Comparison of ENCODE assay signal across 10 cellular contexts in the genomic region with DNA sequence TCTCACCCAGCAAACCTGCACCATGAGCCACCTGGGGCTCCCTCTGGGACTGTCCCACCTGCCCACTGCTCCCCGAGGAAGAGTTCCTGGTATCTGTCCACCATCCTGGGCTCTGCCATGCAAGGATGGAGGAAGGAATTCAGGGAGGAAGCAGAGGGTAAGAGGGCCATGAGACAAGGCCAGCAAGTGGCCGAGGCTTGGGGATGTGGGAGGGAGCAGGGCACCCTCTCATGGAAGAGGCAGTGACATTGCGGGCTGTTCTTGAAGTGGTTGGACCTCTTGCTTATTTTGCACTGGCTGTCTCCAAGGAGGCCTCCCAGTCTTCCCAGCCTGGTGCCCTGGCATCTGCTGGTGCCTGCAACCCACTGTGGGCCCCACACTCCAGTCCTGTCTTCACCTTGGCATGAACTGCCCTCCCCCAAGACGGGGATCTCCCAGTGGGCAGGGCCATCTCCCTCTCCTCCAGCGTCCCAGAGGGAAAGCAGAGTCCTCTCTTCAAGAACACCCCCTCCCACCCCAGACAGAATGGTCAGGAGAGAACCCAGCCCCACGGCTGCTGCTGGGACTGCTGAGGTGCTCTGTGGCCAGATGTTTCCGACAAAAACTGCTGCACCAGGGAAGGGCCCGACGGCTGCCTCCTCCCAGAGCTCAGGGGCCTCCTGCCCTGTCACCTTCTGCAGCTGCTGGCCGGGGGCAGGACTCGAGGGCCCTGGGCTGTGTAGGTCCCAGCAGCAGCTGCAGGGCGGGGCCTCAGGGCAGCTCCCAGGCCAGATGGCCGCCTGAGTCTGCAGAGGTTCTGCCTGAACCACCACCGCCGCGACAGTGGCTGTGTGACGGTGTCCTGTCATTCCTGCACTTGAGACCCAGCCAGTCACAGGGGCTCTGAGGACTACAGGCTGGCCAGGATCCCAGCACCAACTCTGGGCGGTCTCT. TPM values are rescaled to one million over a fixed set of nuclear protein-coding genes. Genes with fewer than 3 reads are reported as not detected.
DNase-seq lines count a peak whose midpoint lies in the region; ATAC-seq, FAIRE-seq and TF ChIP-seq lines count a peak whose summit lies in the region.
"Had no signal": no experiment of that assay in that cellular context is flagged by ENCODE, and none has a peak within 500 bp of the region (broad histone marks: within the 10 kb centered on the region; RNA-seq: fewer than 3 reads in every experiment).

No MANE protein-coding gene starts in this region.

- ATAC-seq in GM21737 (IDR thresholded peaks at IDR 0.05; ENCODE audit: unreplicated experiment) (no peak), HG02970 (IDR thresholded peaks at IDR 0.05; ENCODE audit: low FRiP score, unreplicated experiment) (no peak)

- peaks cover 0 to 2% (median 0%) of the 10 kb centered on the region in 3 donors for H3K36me3 ChIP-seq in Peyer's patch
- H3K36me3 ChIP-seq in cardiac muscle cell: no peaks in the 10 kb centered on the region
- peaks cover 0 to under 1% (median 0%) of the 10 kb centered on the region in 4 donors for H3K36me3 ChIP-seq in sigmoid colon

- H3K4me1 ChIP-seq in Peyer's patch: peaks cover 6 to 72% (median 33%) of the 10 kb centered on the region in 4 donors
- peaks cover 33% of the 10 kb centered on the region for H3K4me1 ChIP-seq in cardiac muscle cell (ENCODE audit: low read depth)
- H3K4me1 ChIP-seq in sigmoid colon: peaks cover 0 to 58% (median 54%) of the 10 kb centered on the region in 4 donors

- H3K27me3 ChIP-seq in Peyer's patch: no peaks in the 10 kb centered on the region
- no peaks in the 10 kb centered on the region for H3K27me3 ChIP-seq in cardiac muscle cell
- H3K27me3 ChIP-seq in sigmoid colon: no peaks in the 10 kb centered on the region

- TF ChIP-seq CTCF in Peyer's patch (IDR thresholded peaks at IDR 0.05): no peak
- no peak for TF ChIP-seq CTCF in cardiac muscle cell (IDR thresholded peaks at IDR 0.05; ENCODE audit: low read depth, low read length)
- no peak for TF ChIP-seq CTCF in sigmoid colon (IDR thresholded peaks at IDR 0.05)

- no peak for TF ChIP-seq EP300 in sigmoid colon (IDR thresholded peaks at IDR 0.05)

- DNase-seq in H54 (ENCODE audit: insufficient read length, low spot score) (peak; percentile 51), Peyer's patch (peak; percentile 38 to 76 (median 76)), cardiac muscle cell (ENCODE audit: low read depth in 1 of 2, low spot score in 1 of 2) (peak in 1 of 2 donors; percentile 77), sigmoid colon (no peak), Kasumi-1 (lab: John Stamatoyannopoulos, UW) (no peak), T-helper 9 cell (no peak)
- DNase-seq: activated CD8-positive, alpha-beta memory T cell treated with anti-CD3 and anti-CD28 coated beads, Interleukin-2, amount 50 U/mL, for 4 hours; NCI-H69 had no signal

- FAIRE-seq in H54 (lab: Jason Lieb, UNC): no peak

- H3K4me3 ChIP-seq in Peyer's patch (no peak overlapping the region), cardiac muscle cell (no peak overlapping the region), sigmoid colon (no peak overlapping the region)

- intact Hi-C loops in sigmoid colon (cut with DNase I): no loop called here

- no peaks in the 10 kb centered on the region for H3K9me3 ChIP-seq in Peyer's patch
- H3K9me3 ChIP-seq in cardiac muscle cell (ENCODE audit: low read depth): no peaks in the 10 kb centered on the region
- no peaks in the 10 kb centered on the region for H3K9me3 ChIP-seq in sigmoid colon

- no peak for TF ChIP-seq POLR2A in H54 (IDR thresholded peaks at IDR 0.05; ENCODE audit: low read depth, low read length)
- no peak for TF ChIP-seq POLR2A in Peyer's patch (IDR thresholded peaks at IDR 0.05)
- no peak for TF ChIP-seq POLR2A in sigmoid colon (IDR thresholded peaks at IDR 0.05)

- H3K27ac ChIP-seq in Peyer's patch: peak overlapping the region in 3 of 4 donors; percentile 34 to 83 (median 71)
- H3K27ac ChIP-seq in cardiac muscle cell: peak overlapping the region; percentile 69
- H3K27ac ChIP-seq in sigmoid colon: peak overlapping the region; percentile 94 to 100 (median 98)

- WGBS in sigmoid colon, 2 donors: 25 to 41% methylated on average over 18 of the region's 18 CpGs

RNA-seq across cellular contexts. Expression of gene AKT1, which starts 1.8 kb away (rescaled TPM):
- total RNA-seq in Peyer's patch (100 to 1,000 TPM in 2 of 4 donors, 10 to 100 TPM in 2; 85.6 to 259 (median 111) TPM), cardiac muscle cell (173 and 190 TPM in 2 replicates), sigmoid colon (100 to 1,000 TPM; 109 to 180 (median 126) TPM)
- polyA plus RNA-seq in cardiac muscle cell (218 and 242 TPM in 2 replicates), sigmoid colon (100 to 1,000 TPM in 2 of 3 donors, 10 to 100 TPM in 1; 86.2 to 116 (median 102) TPM)

RNA-seq across cellular contexts. Expression of gene ZBTB42, which starts 3.5 kb away (rescaled TPM):
- total RNA-seq in Peyer's patch (10 to 100 TPM in 2 of 4 donors, 1 to 10 TPM in 2; 2.5 to 14.7 (median 10.9) TPM), cardiac muscle cell (14.4 and 26.4 TPM in 2 replicates), sigmoid colon (1 to 10 TPM; 1.5 to 5.3 (median 3.5) TPM)
- polyA plus RNA-seq in cardiac muscle cell (7.6 and 9.6 TPM in 2 replicates), sigmoid colon (1 to 10 TPM; 4.2 to 5.5 (median 4.6) TPM)

RNA-seq across cellular contexts. Expression of gene SIVA1, which starts 44.4 kb away (rescaled TPM):
- total RNA-seq in Peyer's patch (100 to 1,000 TPM in 3 of 4 donors, 10 to 100 TPM in 1; 64.6 to 144 (median 115) TPM), cardiac muscle cell (217 and 278 TPM in 2 replicates), sigmoid colon (100 to 1,000 TPM; 235 to 512 (median 367) TPM)
- polyA plus RNA-seq in cardiac muscle cell (124 and 145 TPM in 2 replicates), sigmoid colon (100 to 1,000 TPM; 124 to 227 (median 200) TPM)

Comparison
In these comparisons a context has a peak if more than half of its experiments do, and no peak if none do; other contexts are left out.
1. DNase-seq: peak in H54 (single experiment) and Peyer's patch (3 of 3); none in sigmoid colon (single experiment), Kasumi-1 (0 of 2) and T-helper 9 cell (single experiment).
2. Peak in every context shown above with its lines, with median percentiles within 50 percentile points of each other: H3K27ac ChIP-seq.